In the genomic region with DNA sequence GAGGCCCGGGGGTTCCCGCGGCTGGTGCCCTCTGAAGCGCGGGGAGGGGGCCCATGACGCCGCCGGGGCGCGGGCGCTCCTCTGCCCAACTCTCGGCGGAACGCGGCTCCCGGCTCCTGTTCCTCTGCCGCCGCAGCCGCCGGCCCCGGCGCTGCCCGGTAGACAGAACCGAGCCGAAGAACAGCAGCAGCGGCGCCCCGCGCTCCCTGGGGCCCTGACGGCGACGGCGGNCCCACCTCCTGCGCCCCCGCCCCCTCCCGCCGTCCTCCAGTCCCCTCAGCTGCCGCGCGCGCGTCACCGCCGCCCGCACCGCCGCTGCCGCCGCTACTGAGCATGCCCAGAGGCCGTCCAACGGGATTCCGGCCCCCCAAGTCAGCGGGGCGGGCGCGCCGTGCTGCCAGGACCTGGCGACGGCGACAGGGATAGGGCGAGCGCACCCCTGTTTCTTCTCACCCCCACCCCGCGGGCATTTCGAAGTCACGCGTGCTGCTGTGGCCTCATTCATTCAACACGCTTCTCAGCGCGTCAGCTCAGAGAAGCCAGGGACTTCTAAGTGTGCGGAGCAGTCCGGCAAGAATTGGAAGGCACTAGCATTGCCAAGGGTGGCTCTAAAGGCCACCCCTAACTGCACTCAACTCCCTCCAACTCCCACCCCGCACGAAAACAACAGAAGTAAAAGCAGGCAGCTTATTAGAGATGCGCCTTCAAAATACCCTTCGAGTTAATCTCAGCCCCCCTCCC, we compare ENCODE assay signal across 8 cellular contexts. TPM values are rescaled to one million over a fixed set of nuclear protein-coding genes. Genes with fewer than 3 reads are reported as not detected.
DNase-seq lines count a peak whose midpoint lies in the region; ATAC-seq, FAIRE-seq and TF ChIP-seq lines count a peak whose summit lies in the region.

TSS of gene IPMK (minus strand) at position 182 of the 741 bp plus-strand sequence. CDS start 283 bp downstream, outside the sequence.

- DNase-seq in GM12892 (ENCODE audit: insufficient read length), result peak; percentile 59
- DNase-seq in NCI-H128 (lab: John Stamatoyannopoulos, UW; ENCODE audit: unreplicated experiment), result peak; percentile 48
- DNase-seq in T-helper 1 cell, result peak; percentile 91 to 97 (median 94)
- peak; percentile 70 for DNase-seq in amniotic epithelial cell (ENCODE audit: low read depth)
- peak; percentile 98 for DNase-seq in left ventricle myocardium superior
- DNase-seq in pulmonary artery endothelial cell (ENCODE audit: low read depth, low spot score), result no peak
- DNase-seq in urothelium cell line (ENCODE audit: low spot score), result peak; percentile 92

- ATAC-seq in HG02759 (IDR thresholded peaks at IDR 0.05; ENCODE audit: unreplicated experiment) (peak; percentile 64), left ventricle myocardium superior (peak; percentile 89)

- peak; percentile 37; the same call in 1 of the 2 replicates for TF ChIP-seq POLR2A in GM12892 (IDR thresholded peaks at IDR 0.05; ENCODE audit: low read depth, low read length)

- intact Hi-C loops in left ventricle myocardium superior (cut with micrococcal nuclease), result no loop called here

- FAIRE-seq in GM12892 (lab: Jason Lieb, UNC) (peak; percentile 87), urothelium cell line (lab: Jason Lieb, UNC) (peak; percentile 88)

RNA-seq across cellular contexts. Expression of gene IPMK, which starts in this region (rescaled TPM):
- polyA plus RNA-seq in GM12892 (2012; ENCODE audit: missing spikeins), result 5.6 TPM
- total RNA-seq in left ventricle myocardium superior, result 2.2 TPM
- 10.3 and 11.0 TPM in 2 replicates for total RNA-seq in pulmonary artery endothelial cell
